Comparison of ENCODE assay signal across 8 cellular contexts in genomic region chr16:30902070-30902972, GRCh38. TPM values are rescaled to one million over a fixed set of nuclear protein-coding genes. Genes with fewer than 3 reads are reported as not detected.
DNase-seq lines count a peak whose midpoint lies in the region; ATAC-seq and TF ChIP-seq lines count a peak whose summit lies in the region.

No MANE protein-coding gene starts in this region.

- H3K4me1 ChIP-seq in SK-N-SH (ENCODE audit: control insufficient read depth in 1 of 2, insufficient read depth in 2 of 2, low read depth in 1 of 2, low read length in 1 of 2) (peaks cover 5 to 14% of the 10 kb centered on the region in 2 experiments; a peak in 2 of 4 replicates), hepatocyte (ENCODE audit: insufficient read depth) (peaks cover 13% of the 10 kb centered on the region), psoas muscle (peaks cover 12% of the 10 kb centered on the region)

- H3K9me3 ChIP-seq in SK-N-SH = no peaks in the 10 kb centered on the region
- H3K9me3 ChIP-seq in hepatocyte (ENCODE audit: low read depth) = no peaks in the 10 kb centered on the region
- no peaks in the 10 kb centered on the region for H3K9me3 ChIP-seq in psoas muscle

- H3K27me3 ChIP-seq in SK-N-SH (ENCODE audit: insufficient read depth) = no peaks in the 10 kb centered on the region
- H3K27me3 ChIP-seq in hepatocyte = no peaks in the 10 kb centered on the region
- H3K27me3 ChIP-seq in psoas muscle (ENCODE audit: insufficient read depth in 3 of 3, low read length in 2 of 3) = no peaks in the 10 kb centered on the region

- peak; percentile 30; the same call in 1 of the 2 replicates for TF ChIP-seq RAD21 in SK-N-SH (IDR thresholded peaks at IDR 0.05; ENCODE audit: low read length)

- H2AFZ ChIP-seq in SK-N-SH (ENCODE audit: low read depth) = 0 out of 2 replicates have a peak overlapping the region, but pooled peaks have one; percentile 35
- H2AFZ ChIP-seq in hepatocyte = peak overlapping the region; percentile 99

- no peaks in the 10 kb centered on the region for H4K20me1 ChIP-seq in SK-N-SH (ENCODE audit: insufficient read depth)
- no peaks in the 10 kb centered on the region for H4K20me1 ChIP-seq in hepatocyte (ENCODE audit: insufficient read depth, poor library complexity, severe bottlenecking)

- peak overlapping the region; percentile 30 to 44; a peak in 3 of 4 replicates for H3K27ac ChIP-seq in SK-N-SH (ENCODE audit: low read depth in 2 of 2, low read length in 1 of 2)
- H3K27ac ChIP-seq in hepatocyte = peak overlapping the region; percentile 95
- peak overlapping the region; percentile 88 for H3K27ac ChIP-seq in psoas muscle

- H3K79me2 ChIP-seq in SK-N-SH (ENCODE audit: insufficient read depth) = peaks cover 4% of the 10 kb centered on the region; the same call in 1 of the 2 replicates
- H3K79me2 ChIP-seq in hepatocyte = no peaks in the 10 kb centered on the region

- H3K4me3 ChIP-seq in AG09309 (ENCODE audit: control insufficient read depth, low read depth, low read length) = peak overlapping the region; percentile 37
- H3K4me3 ChIP-seq in SK-N-SH (ENCODE audit: low read depth in 2 of 2, low read length in 1 of 2) = peak overlapping the region; percentile 36 to 38
- H3K4me3 ChIP-seq in astrocyte of the cerebellum (ENCODE audit: low read depth, low read length) = peak overlapping the region; percentile 35
- peak overlapping the region; percentile 64 for H3K4me3 ChIP-seq in hepatocyte
- H3K4me3 ChIP-seq in psoas muscle = peak overlapping the region; percentile 65

- TF ChIP-seq EP300 in SK-N-SH (IDR thresholded peaks at IDR 0.05; ENCODE audit: borderline replicate concordance in 1 of 2, low read depth in 1 of 2, low read length in 1 of 2) = no peak

- no peak for DNase-seq in AG09309 (ENCODE audit: low read depth)
- peak; percentile 90 for DNase-seq in GM13977 (ENCODE audit: low spot score)
- peak; percentile 94 for DNase-seq in SK-N-SH
- DNase-seq in astrocyte of the cerebellum (ENCODE audit: low read depth) = no peak
- DNase-seq in hepatocyte (ENCODE audit: low spot score) = peak; percentile 90
- peak; percentile 74 to 87 for DNase-seq in psoas muscle

- intact Hi-C loops in psoas muscle (cut with DNase I) = loop anchor here (2.0 kb wide), 1 partner anchor 58 kb away; no protein-coding TSS in a partner anchor

- in situ Hi-C loops in GM13977 (cut with MboI; ENCODE audit: low pct_unique_long_range_greater_than_20kb, low sequenced_read_pairs, unreplicated experiment) (no loop called here), astrocyte of the cerebellum (cut with HindIII; ENCODE audit: low sequenced_read_pairs) (no loop called here)

- H3K4me2 ChIP-seq in SK-N-SH (peak overlapping the region; percentile 75), hepatocyte (peak overlapping the region; percentile 93)

- H3K9ac ChIP-seq in SK-N-SH = peak overlapping the region; percentile 53

- peak; percentile 46 for ATAC-seq in HG03558 (IDR thresholded peaks at IDR 0.05; ENCODE audit: extremely low read depth, unreplicated experiment)
- peak; percentile 85 to 91 (median 86) for ATAC-seq in psoas muscle
- ATAC-seq in HG03097 (IDR thresholded peaks at IDR 0.05; ENCODE audit: low FRiP score, unreplicated experiment) = no peak

- H3K9me2 ChIP-seq in SK-N-SH = no peaks in the 10 kb centered on the region
- H3K9me2 ChIP-seq in hepatocyte (replicated peaks; ENCODE audit: insufficient read depth) = no peaks in the 10 kb centered on the region

- peak; percentile 28 for TF ChIP-seq CTCF in AG09309 (IDR thresholded peaks at IDR 0.05; ENCODE audit: control insufficient read depth, insufficient read depth, low read depth, low read length, missing control alignments)
- peak; percentile 77 for TF ChIP-seq CTCF in GM13977 (IDR thresholded peaks at IDR 0.05; ENCODE audit: extremely low read depth, insufficient read depth, missing control alignments)
- TF ChIP-seq CTCF in SK-N-SH (IDR thresholded peaks at IDR 0.05) = no peak
- TF ChIP-seq CTCF in astrocyte of the cerebellum (IDR thresholded peaks at IDR 0.05; ENCODE audit: low read depth, low read length, missing control alignments) = no peak
- peak; percentile 2 for TF ChIP-seq CTCF in hepatocyte (IDR thresholded peaks at IDR 0.05; ENCODE audit: poor library complexity)
- TF ChIP-seq CTCF in psoas muscle (IDR thresholded peaks at IDR 0.05) = peak; percentile 63

- H3F3A ChIP-seq in SK-N-SH (replicated peaks; ENCODE audit: insufficient read depth) = peaks cover 16% of the 10 kb centered on the region

- POLR2A ChIA-PET in SK-N-SH (lab: Yijun Ruan, JAX) = interaction anchor here (0.5 to 1.7 kb wide), 9 partner anchors 9 to 144 kb away, joined by 3 to 8 read pairs (median 4); partner anchors contain the start of gene BCL7C

- H3K36me3 ChIP-seq in SK-N-SH (replicated peaks in 1 of 2; ENCODE audit: control insufficient read depth in 1 of 2, insufficient read depth in 2 of 2, low read length in 1 of 2) (no peaks in the 10 kb centered on the region), hepatocyte (replicated peaks; ENCODE audit: insufficient read depth, low read depth) (no peaks in the 10 kb centered on the region), psoas muscle (ENCODE audit: insufficient read depth in 1 of 2, low read depth in 1 of 2) (peaks cover 0 to 5% of the 10 kb centered on the region in 2 donors)

- CTCF ChIA-PET in SK-N-SH (lab: Yijun Ruan, JAX) = interaction anchor here (0.6 to 4.6 kb wide), 26 partner anchors 8 to 646 kb away, joined by 3 to 74 read pairs (median 4); partner anchors contain the start of gene BCL7C

- 73% methylated on average over 18 of the region's 93 CpGs for WGBS in SK-N-SH (ENCODE audit: low lambda C conversion rate)
- WGBS in hepatocyte (ENCODE audit: low lambda C conversion rate, missing lambda C conversion rate) = 39% methylated on average over 30 of the region's 93 CpGs
- 7 to 19% (median 8%) methylated on average over 45 to 93 of the region's 93 CpGs for WGBS in psoas muscle, 3 donors

TF ChIP-seq in SK-N-SH, 30 proteins besides CTCF, POLR2A, EP300 and RAD21:
- no peak for TF ChIP-seq MEF2A (IDR thresholded peaks at IDR 0.05; ENCODE audit: borderline replicate concordance, low read depth)
- peak; percentile 43 for TF ChIP-seq SMC3 (IDR thresholded peaks at IDR 0.05; ENCODE audit: low read depth, low read length)
- no peak for TF ChIP-seq FOXJ3 (CRISPR knock-in tag; IDR thresholded peaks at IDR 0.05)
- TF ChIP-seq CHD2 (IDR thresholded peaks at IDR 0.05; ENCODE audit: low read length, partially characterized antibody) = no peak
- TF ChIP-seq NRF1 (IDR thresholded peaks at IDR 0.05; ENCODE audit: low read depth, low read length) = 0 out of 2 replicates have a peak, but pooled peaks have one; percentile 4
- no peak for TF ChIP-seq ZBTB33 (IDR thresholded peaks at IDR 0.05; ENCODE audit: borderline replicate concordance, low read depth)

RNA-seq across cellular contexts. Expression of gene CTF1, which starts 5.9 kb away (rescaled TPM):
- polyA plus RNA-seq in SK-N-SH (2012; rRNA removed) (35.9 and 45.7 TPM in 2 replicates), hepatocyte (13.0 and 18.2 TPM in 2 replicates), psoas muscle (1 to 10 TPM; 4.9 to 5.5 (median 5.2) TPM)
- 25.7 and 32.1 TPM in 2 replicates for polyA plus RNA-seq in SK-N-SH (2012; cell fraction: cytosol; rRNA removed)
- polyA plus RNA-seq in SK-N-SH (2012; cell fraction: nucleus; rRNA removed) = 25.1 and 26.3 TPM in 2 replicates
- total RNA-seq in hepatocyte (1.1 and 1.7 TPM in 2 replicates), psoas muscle (10 to 100 TPM in 1 of 4 donors, 1 to 10 TPM in 3; 8.5 to 16.6 (median 9.4) TPM)

RNA-seq across cellular contexts. Expression of gene BCL7C, which starts 8.4 kb away (rescaled TPM):
- 48.5 and 56.3 TPM in 2 replicates for polyA plus RNA-seq in SK-N-SH (2012; rRNA removed)
- 43.4 and 50.2 TPM in 2 replicates for polyA plus RNA-seq in SK-N-SH (2012; cell fraction: cytosol; rRNA removed)
- polyA plus RNA-seq in SK-N-SH (2012; cell fraction: nucleus; rRNA removed) = 18.9 and 20.3 TPM in 2 replicates
- total RNA-seq in hepatocyte = 21.4 and 25.7 TPM in 2 replicates
- polyA plus RNA-seq in hepatocyte = 54.1 and 57.3 TPM in 2 replicates
- 10 to 100 TPM; 13.9 to 18.1 (median 15.1) TPM for total RNA-seq in psoas muscle
- polyA plus RNA-seq in psoas muscle = 10 to 100 TPM; 18.9 to 40.9 (median 30.2) TPM

RNA-seq across cellular contexts. Expression of gene FBXL19, which starts 21.1 kb away (rescaled TPM):
- 18.3 and 20.6 TPM in 2 replicates for polyA plus RNA-seq in SK-N-SH (2012; rRNA removed)
- 8.6 and 15.1 TPM in 2 replicates for polyA plus RNA-seq in SK-N-SH (2012; cell fraction: cytosol; rRNA removed)
- 31.4 and 33.9 TPM in 2 replicates for polyA plus RNA-seq in SK-N-SH (2012; cell fraction: nucleus; rRNA removed)
- total RNA-seq in hepatocyte = 15.6 and 19.4 TPM in 2 replicates
- polyA plus RNA-seq in hepatocyte = 2.1 and 3.6 TPM in 2 replicates
- total RNA-seq in psoas muscle = 1 to 10 TPM; 3.4 to 4.2 (median 4.1) TPM
- 1 to 10 TPM; 2.8 to 5.4 (median 2.8) TPM for polyA plus RNA-seq in psoas muscle

RNA-seq across cellular contexts. Expression of gene ORAI3, which starts 46.5 kb away (rescaled TPM):
- polyA plus RNA-seq in SK-N-SH (2012; rRNA removed) = 29.0 and 31.8 TPM in 2 replicates
- 23.3 and 28.4 TPM in 2 replicates for polyA plus RNA-seq in SK-N-SH (2012; cell fraction: cytosol; rRNA removed)
- polyA plus RNA-seq in SK-N-SH (2012; cell fraction: nucleus; rRNA removed) = 32.0 and 34.8 TPM in 2 replicates
- 42.4 and 52.5 TPM in 2 replicates for total RNA-seq in hepatocyte
- 54.0 and 56.9 TPM in 2 replicates for polyA plus RNA-seq in hepatocyte
- total RNA-seq in psoas muscle = 1 to 10 TPM; 3.6 to 5.8 (median 5.5) TPM
- polyA plus RNA-seq in psoas muscle = 1 to 10 TPM; 3.5 to 6.0 (median 4.0) TPM

RNA-seq across cellular contexts. Expression of gene SETD1A, which starts 55.2 kb away (rescaled TPM):
- polyA plus RNA-seq in SK-N-SH (2012; rRNA removed) = 2.4 and 6.8 TPM in 2 replicates
- polyA plus RNA-seq in SK-N-SH (2012; cell fraction: cytosol; rRNA removed) = 4.2 and 6.8 TPM in 2 replicates
- 18.8 and 24.8 TPM in 2 replicates for polyA plus RNA-seq in SK-N-SH (2012; cell fraction: nucleus; rRNA removed)
- total RNA-seq in hepatocyte = 1.8 and 2.7 TPM in 2 replicates
- polyA plus RNA-seq in hepatocyte = 2.2 and 2.3 TPM in 2 replicates
- total RNA-seq in psoas muscle = 10 to 100 TPM; 13.3 to 19.0 (median 16.2) TPM
- 10 to 100 TPM in 1 of 3 donors, 1 to 10 TPM in 2; 7.9 to 15.9 (median 9.4) TPM for polyA plus RNA-seq in psoas muscle

Comparison
In these comparisons a context has a peak if more than half of its experiments do, and no peak if none do; other contexts are left out.
1. DNase-seq: peak in GM13977 (single experiment), SK-N-SH (single experiment), hepatocyte (single experiment) and psoas muscle (2 of 2); none in AG09309 (single experiment) and astrocyte of the cerebellum (single experiment).
2. CTCF ChIP-seq: peak in AG09309 (single experiment), GM13977 (single experiment), hepatocyte (single experiment) and psoas muscle (single experiment); none in SK-N-SH (single experiment) and astrocyte of the cerebellum (single experiment).
3. H3K27ac ChIP-seq: peak in every context shown above with its lines; median percentile 95 in hepatocyte; 88 in psoas muscle; 37 in SK-N-SH.
4. Peak in every context shown above with its lines, with median percentiles within 50 percentile points of each other: H3K4me3 ChIP-seq.